23 cellular contexts compared by ENCODE assay signal in the genomic region with DNA sequence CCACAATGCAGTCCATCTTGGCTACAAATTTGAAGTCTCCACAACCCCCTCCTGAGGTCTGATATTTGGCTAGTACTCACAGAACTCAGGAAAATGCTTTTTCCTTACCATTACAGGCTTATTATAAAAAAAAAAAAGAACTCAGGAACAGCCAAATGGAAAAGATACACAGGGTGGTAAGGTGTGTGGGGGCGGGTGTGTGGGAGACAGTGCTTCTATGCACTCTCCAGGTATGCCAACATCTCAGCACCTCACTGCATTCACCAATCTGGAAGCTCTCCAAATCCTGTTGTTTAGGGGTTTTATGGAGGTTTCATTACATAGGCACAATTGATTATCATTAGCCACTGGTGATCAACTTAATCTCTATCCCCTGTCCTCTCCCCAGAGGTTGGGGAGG.
"Had no signal": no experiment of that assay in that cellular context is flagged by ENCODE, and none has a peak within 500 bp of the region (broad histone marks: within the 10 kb centered on the region; RNA-seq: fewer than 3 reads in every experiment).

No MANE protein-coding gene starts in this region.

- DNase-seq: stimulated activated CD4-positive, alpha-beta T cell treated with anti-CD3 and anti-CD28 coated beads, Interleukin-2, amount 100 ng/mL, for 48 hours; stimulated activated CD4-positive, alpha-beta T cell treated with anti-CD3 and anti-CD28 coated beads, Interleukin-4, amount 100 ng/mL, for 1 hour; stimulated activated CD4-positive, alpha-beta T cell treated with anti-CD3 and anti-CD28 coated beads, Interleukin-4, amount 100 ng/mL, for 24 hours; stimulated activated CD4-positive, alpha-beta T cell treated with anti-CD3 and anti-CD28 coated beads, Interleukin-4, amount 100 ng/mL, for 4 hours; stimulated activated CD8-positive, alpha-beta memory T cell treated with anti-CD3 and anti-CD28 coated beads, Interleukin-4, amount 100 ng/mL, for 48 hours; stimulated activated naive B cell treated with anti-CD40 and anti-IgM and Interleukin-4, amounts not matched to agents 10 μg/mL and 1 μg/mL and 100 μg/mL, for 72 hours; stimulated activated naive CD4-positive, alpha-beta T cell; stimulated activated naive CD4-positive, alpha-beta T cell treated with Interleukin-2 at 50 U/mL for 16 hours; stimulated activated naive CD8-positive, alpha-beta T cell treated with anti-CD3 and anti-CD28 coated beads, Interleukin-15, amount 100 ng/mL, for 72 hours; stimulated activated naive CD8-positive, alpha-beta T cell treated with anti-CD3 and anti-CD28 coated beads, Interleukin-15, Interleukin-2, amounts not matched to agents 100 U/mL and 50 U/mL, for 24 hours; stomach; substantia nigra; testis; thyroid gland; tibial artery; transverse colon; trophoblast cell; upper lobe of left lung; upper lobe of right lung; uterus had no signal

- H3K4me3 Mint-ChIP-seq: stimulated activated memory B cell treated with anti-CD40 and anti-IgM and Interleukin-4, amounts not matched to agents 10 μg/mL and 1 μg/mL and 100 μg/mL, for 72 hours; stimulated activated naive B cell treated with anti-CD40 and anti-IgM and Interleukin-4, amounts not matched to agents 10 μg/mL and 1 μg/mL and 100 μg/mL, for 72 hours; stimulated activated naive CD8-positive, alpha-beta T cell treated with anti-CD3 and anti-CD28 coated beads, Interleukin-15, amount 100 ng/mL, for 72 hours; stimulated activated naive CD8-positive, alpha-beta T cell treated with anti-CD3 and anti-CD28 coated beads, Interleukin-15, Interleukin-2, amounts not matched to agents 100 ng/mL and 50 ng/mL, for 24 hours; type B pancreatic cell had no signal

- H3K27ac Mint-ChIP-seq: stimulated activated memory B cell treated with anti-CD40 and anti-IgM and Interleukin-4, amounts not matched to agents 10 μg/mL and 1 μg/mL and 100 μg/mL, for 72 hours; stimulated activated naive B cell treated with anti-CD40 and anti-IgM and Interleukin-4, amounts not matched to agents 10 μg/mL and 1 μg/mL and 100 μg/mL, for 72 hours; stimulated activated naive CD8-positive, alpha-beta T cell treated with anti-CD3 and anti-CD28 coated beads, Interleukin-15, amount 100 ng/mL, for 72 hours; stimulated activated naive CD8-positive, alpha-beta T cell treated with anti-CD3 and anti-CD28 coated beads, Interleukin-15, Interleukin-2, amounts not matched to agents 100 ng/mL and 50 ng/mL, for 24 hours; type B pancreatic cell had no signal

- ATAC-seq: stimulated activated memory B cell treated with anti-CD40 and anti-IgM and Interleukin-4, amounts not matched to agents 10 μg/mL and 1 μg/mL and 100 μg/mL, for 72 hours; stimulated activated naive B cell treated with anti-CD40 and anti-IgM and Interleukin-4, amounts not matched to agents 10 μg/mL and 1 μg/mL and 100 μg/mL, for 72 hours; stimulated activated naive CD8-positive, alpha-beta T cell treated with anti-CD3 and anti-CD28 coated beads, Interleukin-15, amount 100 ng/mL, for 72 hours; stimulated activated naive CD8-positive, alpha-beta T cell treated with anti-CD3 and anti-CD28 coated beads, Interleukin-15, Interleukin-2, amounts not matched to agents 100 U/mL and 50 U/mL, for 24 hours; upper lobe of right lung had no signal
